13 cellular contexts compared by ENCODE assay signal in the genomic region with DNA sequence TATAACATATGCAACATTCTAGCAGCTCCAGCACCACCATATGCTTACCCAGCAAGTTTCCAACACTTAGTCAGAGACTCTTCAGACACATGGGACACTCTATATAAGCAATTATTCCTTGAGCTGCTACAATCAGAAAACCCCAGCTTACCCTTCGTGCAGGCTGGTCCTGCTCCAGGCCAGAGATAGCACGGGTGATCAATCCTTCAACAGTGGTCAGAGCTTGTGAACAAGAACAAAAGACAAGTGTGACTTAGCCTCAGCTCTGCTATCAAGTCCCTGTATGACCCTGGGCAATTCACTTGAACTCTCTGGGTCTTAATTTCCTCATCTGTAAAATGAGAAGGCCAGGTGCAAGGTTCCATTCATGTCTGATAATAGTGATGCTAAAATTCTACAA. TPM values are rescaled to one million over a fixed set of nuclear protein-coding genes. Genes with fewer than 3 reads are reported as not detected.
DNase-seq lines count a peak whose midpoint lies in the region; ATAC-seq, FAIRE-seq and TF ChIP-seq lines count a peak whose summit lies in the region.
"Had no signal": no experiment of that assay in that cellular context is flagged by ENCODE, and none has a peak within 500 bp of the region (broad histone marks: within the 10 kb centered on the region; RNA-seq: fewer than 3 reads in every experiment).

No MANE protein-coding gene starts in this region.

- no peak overlapping the region for H3K27ac ChIP-seq in GM12878 (ENCODE audit: control insufficient read depth, insufficient read depth)

- peaks cover 53% of the 10 kb centered on the region for H3K36me3 Mint-ChIP-seq in T-helper 1 cell treated with Interleukin-12 subunit alpha and Interleukin-12 subunit beta and Interleukin-4 antibody, amounts not matched to agents 30 μg/mL and 1 μg/mL, for 36 hours (ENCODE audit: low read depth)

- intact Hi-C loops in GM12878 (cut with micrococcal nuclease; ENCODE audit: unreplicated experiment) = no loop called here

- CTCF ChIA-PET in GM12878 (lab: Yijun Ruan, JAX) = interaction anchor here (0.9 to 10.9 kb wide), 6 partner anchors 17 to 394 kb away, joined by 3 to 183 read pairs (median 4); partner anchors contain the start of gene APOA1

- H3K9me3 ChIP-seq in GM12878 (replicated peaks; ENCODE audit: control insufficient read depth, insufficient read depth, low read length) = no peaks in the 10 kb centered on the region
- H3K9me3 ChIP-seq in neuron (ENCODE audit: low read length) = no peaks in the 10 kb centered on the region

- H3K9ac ChIP-seq in GM12878 (ENCODE audit: control insufficient read depth, insufficient read depth, low read length) = peak overlapping the region; percentile 92; the same call in 1 of the 2 replicates

- FAIRE-seq in GM12878 (lab: Jason Lieb, UNC) = no peak

- TF ChIP-seq POLR2A in GM12878 (IDR thresholded peaks at IDR 0.05; ENCODE audit: low read depth, low read length) = no peak

- POLR2A ChIA-PET in GM12878 (lab: Charles Lee) = interaction anchor here (0.5 to 3.4 kb wide), 8 partner anchors 10 to 392 kb away, joined by 3 to 28 read pairs (median 3); partner anchors contain the start of genes BUD13 and SIDT2

- H2AFZ ChIP-seq in GM12878 (ENCODE audit: control insufficient read depth, low read depth, low read length) = no peak overlapping the region
- no peak overlapping the region for H2AFZ ChIP-seq in neuron (ENCODE audit: low read depth, low read length)

- H3K36me3 ChIP-seq in GM12878 (ENCODE audit: control insufficient read depth in 2 of 2, insufficient read depth in 2 of 2, low read length in 1 of 2) (peaks cover 12 to 33% of the 10 kb centered on the region in 2 experiments), neuron (ENCODE audit: insufficient read depth, low read length) (peaks cover 52% of the 10 kb centered on the region)

- H3K4me3 ChIP-seq in LNCaP clone FGC (ENCODE audit: low read depth, low read length) (peak overlapping the region; percentile 78; the same call in 1 of the 2 replicates), GM12878 (peak overlapping the region; percentile 96), neuron (ENCODE audit: low read length) (peak overlapping the region; percentile 69)

- no peaks in the 10 kb centered on the region for H3K9me3 Mint-ChIP-seq in T-helper 1 cell treated with Interleukin-12 subunit alpha and Interleukin-12 subunit beta and Interleukin-4 antibody, amounts not matched to agents 30 μg/mL and 1 μg/mL, for 36 hours

- H3K27me3 Mint-ChIP-seq in T-helper 1 cell treated with Interleukin-12 subunit alpha and Interleukin-12 subunit beta and Interleukin-4 antibody, amounts not matched to agents 30 μg/mL and 1 μg/mL, for 36 hours (ENCODE audit: low read depth) = peaks cover 4% of the 10 kb centered on the region

- H3K4me1 Mint-ChIP-seq in T-helper 1 cell treated with Interleukin-12 subunit alpha and Interleukin-12 subunit beta and Interleukin-4 antibody, amounts not matched to agents 30 μg/mL and 1 μg/mL, for 36 hours (ENCODE audit: low read depth) = peaks cover 47% of the 10 kb centered on the region

- SMC1A ChIA-PET in GM12878 (lab: Charles Lee; ENCODE audit: uncharacterized antibody, unreplicated experiment) = interaction anchor here (0.6 to 7.5 kb wide), 15 partner anchors 10 to 441 kb away, joined by 3 to 46 read pairs (median 4); no protein-coding TSS in a partner anchor

- H4K20me1 ChIP-seq in GM12878 (ENCODE audit: control insufficient read depth, insufficient read depth) = no peaks in the 10 kb centered on the region

- H3K4me2 ChIP-seq in GM12878 (ENCODE audit: control insufficient read depth, insufficient read depth) = peak overlapping the region; percentile 94

- peaks cover 20% of the 10 kb centered on the region for H3K79me2 ChIP-seq in GM12878 (ENCODE audit: control insufficient read depth, insufficient read depth, low read length)

- H3K4me1 ChIP-seq in GM12878 (ENCODE audit: control insufficient read depth, insufficient read depth, low read length) (peaks cover 17% of the 10 kb centered on the region), neuron (ENCODE audit: insufficient read depth, low read length) (peaks cover 15% of the 10 kb centered on the region)

- H3K27ac Mint-ChIP-seq in T-helper 1 cell treated with Interleukin-12 subunit alpha and Interleukin-12 subunit beta and Interleukin-4 antibody, amounts not matched to agents 30 μg/mL and 1 μg/mL, for 36 hours = peak overlapping the region; percentile 83

- RAD21 ChIA-PET in GM12878 (lab: Charles Lee; ENCODE audit: unreplicated experiment) = interaction anchor here (2.2 to 3.3 kb wide), 3 partner anchors 13 to 320 kb away, joined by 7 to 20 read pairs (median 13); partner anchors contain the start of gene BUD13

- in situ Hi-C loops in GM12878 (cut with MboI) = loop anchor here (5.0 kb wide), 1 partner anchor 316 kb away; no protein-coding TSS in a partner anchor

- TF ChIP-seq RAD21 in GM12878 (IDR thresholded peaks at IDR 0.05; ENCODE audit: insufficient read depth, low read depth, low read length) = no peak

- no peak for ATAC-seq in GM12878
- ATAC-seq in GM19035 (IDR thresholded peaks at IDR 0.05; ENCODE audit: unreplicated experiment) = no peak
- no peak for ATAC-seq in GM21447 (IDR thresholded peaks at IDR 0.05; ENCODE audit: unreplicated experiment)

- WGBS in GM12878 (ENCODE audit: insufficient coverage, insufficient replicate concordance, low lambda C conversion rate, missing lambda C conversion rate) = 97% methylated on average over 2 of the region's 2 CpGs

- H3K4me3 Mint-ChIP-seq in T-helper 1 cell treated with Interleukin-12 subunit alpha and Interleukin-12 subunit beta and Interleukin-4 antibody, amounts not matched to agents 30 μg/mL and 1 μg/mL, for 36 hours = peak overlapping the region; percentile 89

- no peak for TF ChIP-seq CTCF in LNCaP clone FGC (IDR thresholded peaks at IDR 0.05; ENCODE audit: control insufficient read depth, extremely low read depth, insufficient read depth)
- no peak for TF ChIP-seq CTCF in GM12878 (IDR thresholded peaks at IDR 0.05 in 2 of 3, conservative IDR thresholded peaks at IDR 0.05 in 1 of 3; ENCODE audit: control insufficient read depth in 2 of 3, extremely low read depth in 1 of 3, insufficient read depth in 1 of 3, low read depth in 3 of 3, low read length in 3 of 3)

- BruUV-seq in GM12878 (replicated peaks; lab: Mats Ljungman, UMichigan) = no TSS peak

- no peak for DNase-seq in T-helper 1 cell
- no peak for DNase-seq in LNCaP clone FGC (ENCODE audit: low read depth)
- no peak for DNase-seq in GM12878 (ENCODE audit: low read depth, low spot score)
- DNase-seq in NCI-H1436 (lab: John Stamatoyannopoulos, UW) = no peak
- DNase-seq: 8988T; IMR-90; occipital lobe; stimulated activated CD4-positive, alpha-beta T cell treated with anti-CD3 and anti-CD28 coated beads, Interleukin-4, amount 100 ng/mL, for 24 hours had no signal

- no peaks in the 10 kb centered on the region for H3K27me3 ChIP-seq in GM12878 (replicated peaks in 1 of 2; ENCODE audit: control insufficient read depth in 2 of 2, insufficient read depth in 2 of 2, low read length in 1 of 2)
- H3K27me3 ChIP-seq in neuron (ENCODE audit: insufficient read depth, low read length) = no peaks in the 10 kb centered on the region

- TF ChIP-seq EP300 in GM12878 (IDR thresholded peaks at IDR 0.05; ENCODE audit: borderline replicate concordance in 1 of 2, control insufficient read depth in 1 of 2, low read depth in 2 of 2, low read length in 2 of 2) = no peak

RNA-seq across cellular contexts. Expression of gene ZPR1, which starts 1.5 kb away (rescaled TPM):
- 60.8 and 72.4 TPM in 2 replicates for total RNA-seq in GM12878 (2013; cell fraction: nucleolus; rRNA removed)
- 42.8 and 46.3 TPM in 2 replicates for total RNA-seq in GM12878 (2014; rRNA removed)
- 50.1 and 54.3 TPM in 2 replicates for total RNA-seq in GM12878 (2014; rRNA removed; fragmentation: Illumina TruSeq; extraction: Trizol)
- total RNA-seq in GM12878 (2021) = 55.1 and 58.4 TPM in 2 replicates
- 21.3 TPM for polyA plus RNA-seq in GM12878 (2011; ENCODE audit: low read depth)
- 76.9 and 80.4 TPM in 2 replicates for polyA plus RNA-seq in GM12878 (2011; rRNA removed)
- polyA plus RNA-seq in GM12878 (2011; cell fraction: cytosol; rRNA removed) = 58.8 and 62.0 TPM in 2 replicates
- 65.3 and 75.7 TPM in 2 replicates for polyA plus RNA-seq in GM12878 (2011; cell fraction: nucleus; rRNA removed)
- 34.3 and 39.8 TPM in 2 replicates for polyA plus RNA-seq in GM12878 (2012)
- 55.1 and 70.4 TPM in 2 replicates for polyA plus RNA-seq in GM12878 (2014; fragmentation: Illumina TruSeq; extraction: Trizol)
- 10 to 100 TPM in 1 of 2 experiments, 1 to 10 TPM in 1; 9.3 to 20.4 TPM for polyA plus RNA-seq in GM12878 (2014; fragmentation: Nextera tagmentation; extraction: Ambion mirVana)
- 46.9 and 48.3 TPM in 2 replicates for polyA plus RNA-seq in GM12878 (2014; rRNA removed)
- polyA plus RNA-seq in GM12878 (2016; fragmentation: Nextera tagmentation; extraction: Ambion mirVana) = 10 to 100 TPM; 89.3 to 89.7 TPM
- 64.3 and 74.9 TPM in 2 replicates for polyA minus RNA-seq in GM12878 (2011; rRNA and poly(A)+ RNA removed)
- 22.2 and 29.7 TPM in 2 replicates for polyA minus RNA-seq in GM12878 (2011; cell fraction: cytosol; rRNA and poly(A)+ RNA removed)
- polyA minus RNA-seq in GM12878 (2011; cell fraction: nucleus; rRNA and poly(A)+ RNA removed) = 55.5 and 84.3 TPM in 2 replicates

RNA-seq across cellular contexts. Expression of gene APOA5, which starts 5.3 kb away (rescaled TPM):
- not detected in 2 replicates for total RNA-seq in GM12878 (2013; cell fraction: nucleolus; rRNA removed)
- total RNA-seq in GM12878 (2014; rRNA removed) = not detected in 2 replicates
- not detected in 2 replicates for total RNA-seq in GM12878 (2014; rRNA removed; fragmentation: Illumina TruSeq; extraction: Trizol)
- total RNA-seq in GM12878 (2021) = 0.15 and 0.35 TPM in 2 replicates
- not detected for polyA plus RNA-seq in GM12878 (2011; ENCODE audit: low read depth)
- polyA plus RNA-seq in GM12878 (2011; rRNA removed) = not detected in 2 replicates
- polyA plus RNA-seq in GM12878 (2011; cell fraction: cytosol; rRNA removed) = not detected in 2 replicates
- polyA plus RNA-seq in GM12878 (2011; cell fraction: nucleus; rRNA removed) = not detected in 2 replicates
- polyA plus RNA-seq in GM12878 (2012) = not detected in 2 replicates
- not detected in 2 replicates for polyA plus RNA-seq in GM12878 (2014; fragmentation: Illumina TruSeq; extraction: Trizol)
- not detected for polyA plus RNA-seq in GM12878 (2014; fragmentation: Nextera tagmentation; extraction: Ambion mirVana)
- polyA plus RNA-seq in GM12878 (2014; rRNA removed) = not detected in 2 replicates
- polyA plus RNA-seq in GM12878 (2016; fragmentation: Nextera tagmentation; extraction: Ambion mirVana) = not detected
- polyA minus RNA-seq in GM12878 (2011; rRNA and poly(A)+ RNA removed) = not detected in 2 replicates
- polyA minus RNA-seq in GM12878 (2011; cell fraction: cytosol; rRNA and poly(A)+ RNA removed) = not detected in 2 replicates
- not detected in 2 replicates for polyA minus RNA-seq in GM12878 (2011; cell fraction: nucleus; rRNA and poly(A)+ RNA removed)
- total RNA-seq: endothelial cell of umbilical vein, IMR-90, occipital lobe had no signal
- polyA plus RNA-seq: endothelial cell of umbilical vein, IMR-90 had no signal

RNA-seq across cellular contexts. Expression of gene BUD13, which starts 13.6 kb away (rescaled TPM):
- total RNA-seq in GM12878 (2013; cell fraction: nucleolus; rRNA removed) = 12.0 TPM in 2 replicates
- total RNA-seq in GM12878 (2014; rRNA removed) (24.5 and 26.4 TPM in 2 replicates), GM12878 (2014; rRNA removed; fragmentation: Illumina TruSeq; extraction: Trizol) (27.4 and 29.3 TPM in 2 replicates), GM12878 (2021) (23.8 and 25.6 TPM in 2 replicates)
- polyA plus RNA-seq in GM12878 (2011; ENCODE audit: low read depth) = 10.0 TPM
- polyA plus RNA-seq in GM12878 (2011; rRNA removed) (27.6 and 29.3 TPM in 2 replicates), GM12878 (2014; fragmentation: Illumina TruSeq; extraction: Trizol) (36.5 and 46.4 TPM in 2 replicates), GM12878 (2014; fragmentation: Nextera tagmentation; extraction: Ambion mirVana) (10 to 100 TPM; 10.9 to 15.8 TPM), GM12878 (2014; rRNA removed) (22.9 and 24.0 TPM in 2 replicates), GM12878 (2016; fragmentation: Nextera tagmentation; extraction: Ambion mirVana) (10 to 100 TPM; 25.0 to 27.1 TPM)
- 23.4 and 26.1 TPM in 2 replicates for polyA plus RNA-seq in GM12878 (2011; cell fraction: cytosol; rRNA removed)
- polyA plus RNA-seq in GM12878 (2011; cell fraction: nucleus; rRNA removed) = 21.7 and 32.2 TPM in 2 replicates
- 12.9 and 13.5 TPM in 2 replicates for polyA plus RNA-seq in GM12878 (2012)
- 19.8 and 27.7 TPM in 2 replicates for polyA minus RNA-seq in GM12878 (2011; rRNA and poly(A)+ RNA removed)
- polyA minus RNA-seq in GM12878 (2011; cell fraction: cytosol; rRNA and poly(A)+ RNA removed) = 9.5 and 12.8 TPM in 2 replicates
- 8.8 and 14.7 TPM in 2 replicates for polyA minus RNA-seq in GM12878 (2011; cell fraction: nucleus; rRNA and poly(A)+ RNA removed)

RNA-seq across cellular contexts. Expression of gene APOA4, which starts 36.7 kb away (rescaled TPM):
- not detected in 2 replicates for total RNA-seq in GM12878 (2013; cell fraction: nucleolus; rRNA removed)
- not detected in 2 replicates for total RNA-seq in GM12878 (2014; rRNA removed)
- not detected in 2 replicates for total RNA-seq in GM12878 (2014; rRNA removed; fragmentation: Illumina TruSeq; extraction: Trizol)
- not detected in 2 replicates for total RNA-seq in GM12878 (2021)
- not detected for polyA plus RNA-seq in GM12878 (2011; ENCODE audit: low read depth)
- polyA plus RNA-seq in GM12878 (2011; rRNA removed) = not detected in 2 replicates
- not detected in 2 replicates for polyA plus RNA-seq in GM12878 (2011; cell fraction: cytosol; rRNA removed)
- polyA plus RNA-seq in GM12878 (2011; cell fraction: nucleus; rRNA removed) = not detected in 2 replicates
- not detected in 2 replicates for polyA plus RNA-seq in GM12878 (2012)
- not detected in 2 replicates for polyA plus RNA-seq in GM12878 (2014; fragmentation: Illumina TruSeq; extraction: Trizol)
- polyA plus RNA-seq in GM12878 (2014; fragmentation: Nextera tagmentation; extraction: Ambion mirVana) = not detected
- not detected in 2 replicates for polyA plus RNA-seq in GM12878 (2014; rRNA removed)
- not detected for polyA plus RNA-seq in GM12878 (2016; fragmentation: Nextera tagmentation; extraction: Ambion mirVana)
- polyA minus RNA-seq in GM12878 (2011; rRNA and poly(A)+ RNA removed) = not detected in 2 replicates
- polyA minus RNA-seq in GM12878 (2011; cell fraction: cytosol; rRNA and poly(A)+ RNA removed) = not detected in 2 replicates
- polyA minus RNA-seq in GM12878 (2011; cell fraction: nucleus; rRNA and poly(A)+ RNA removed) = not detected in 2 replicates
- total RNA-seq: endothelial cell of umbilical vein, IMR-90, occipital lobe had no signal
- polyA plus RNA-seq: endothelial cell of umbilical vein, IMR-90 had no signal

RNA-seq across cellular contexts. Expression of gene APOC3, which starts 43.3 kb away (rescaled TPM):
- total RNA-seq in GM12878 (2013; cell fraction: nucleolus; rRNA removed) = not detected in 2 replicates
- not detected in 2 replicates for total RNA-seq in GM12878 (2014; rRNA removed)
- total RNA-seq in GM12878 (2014; rRNA removed; fragmentation: Illumina TruSeq; extraction: Trizol) = not detected in 2 replicates
- total RNA-seq in GM12878 (2021) = 1.2 and 1.9 TPM in 2 replicates
- polyA plus RNA-seq in GM12878 (2011; ENCODE audit: low read depth) = not detected
- not detected in 2 replicates for polyA plus RNA-seq in GM12878 (2011; rRNA removed)
- polyA plus RNA-seq in GM12878 (2011; cell fraction: cytosol; rRNA removed) = not detected in 2 replicates
- polyA plus RNA-seq in GM12878 (2011; cell fraction: nucleus; rRNA removed) = not detected in 2 replicates
- polyA plus RNA-seq in GM12878 (2012) = not detected in 2 replicates
- polyA plus RNA-seq in GM12878 (2014; fragmentation: Illumina TruSeq; extraction: Trizol) = not detected in 2 replicates
- not detected for polyA plus RNA-seq in GM12878 (2014; fragmentation: Nextera tagmentation; extraction: Ambion mirVana)
- polyA plus RNA-seq in GM12878 (2014; rRNA removed) = not detected in 2 replicates
- not detected for polyA plus RNA-seq in GM12878 (2016; fragmentation: Nextera tagmentation; extraction: Ambion mirVana)
- not detected in 2 replicates for polyA minus RNA-seq in GM12878 (2011; rRNA and poly(A)+ RNA removed)
- not detected in 2 replicates for polyA minus RNA-seq in GM12878 (2011; cell fraction: cytosol; rRNA and poly(A)+ RNA removed)
- not detected in 2 replicates for polyA minus RNA-seq in GM12878 (2011; cell fraction: nucleus; rRNA and poly(A)+ RNA removed)
- total RNA-seq: endothelial cell of umbilical vein, IMR-90, occipital lobe had no signal
- polyA plus RNA-seq: endothelial cell of umbilical vein, IMR-90 had no signal
